1 cellular context compared by ENCODE assay signal in genomic region chr7:137982394-137982793, GRCh38.
TF ChIP-seq lines count a peak whose summit lies in the region.

No MANE protein-coding gene starts in this region.

TF ChIP-seq in K562, 482 proteins besides CTCF, POLR2A, EP300 and RAD21:
- peak; percentile 33 for TF ChIP-seq ZFP36 (IDR thresholded peaks at IDR 0.05; ENCODE audit: low read depth, low read length, partially characterized antibody)
TF ChIP-seq in K562: peak in this region for 1; not testable (repeated sequence) for 481.
